ENCODE assay signal across 1 cellular context in the genomic region with DNA sequence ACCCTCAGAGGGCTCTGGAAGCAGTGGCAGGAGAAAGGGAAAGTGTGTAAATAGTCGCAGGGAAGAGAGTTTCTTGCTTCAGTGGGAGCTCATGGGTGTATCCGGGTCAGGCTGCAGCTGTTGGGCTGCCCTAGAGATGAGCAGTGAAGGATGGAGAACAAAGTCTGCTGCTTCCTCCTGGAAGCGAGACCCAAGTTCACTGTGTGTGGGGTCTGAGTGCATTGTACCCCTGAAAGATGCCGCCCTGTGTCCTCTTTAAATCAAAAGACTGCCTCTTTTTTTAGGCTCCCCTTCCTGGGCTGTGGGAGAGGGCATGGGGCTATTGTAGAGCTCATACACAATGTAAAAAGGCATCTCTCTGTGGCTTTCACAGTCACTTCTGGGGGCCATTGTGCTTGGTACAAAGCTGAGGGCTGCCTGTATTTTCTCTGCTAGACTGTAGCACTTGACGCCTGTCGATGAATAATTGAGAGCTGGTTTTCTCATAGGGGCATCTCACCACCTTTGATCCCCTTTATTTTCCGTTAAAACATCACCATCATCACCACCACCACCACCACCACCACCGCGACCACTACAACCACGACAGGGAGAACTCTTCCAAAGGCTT.
TF ChIP-seq lines count a peak whose summit lies in the region.

No MANE protein-coding gene starts in this region.

TF ChIP-seq in GM23338, 12 proteins besides CTCF, POLR2A, EP300 and RAD21 (continued from another document):
- TF ChIP-seq, protein P1, sequence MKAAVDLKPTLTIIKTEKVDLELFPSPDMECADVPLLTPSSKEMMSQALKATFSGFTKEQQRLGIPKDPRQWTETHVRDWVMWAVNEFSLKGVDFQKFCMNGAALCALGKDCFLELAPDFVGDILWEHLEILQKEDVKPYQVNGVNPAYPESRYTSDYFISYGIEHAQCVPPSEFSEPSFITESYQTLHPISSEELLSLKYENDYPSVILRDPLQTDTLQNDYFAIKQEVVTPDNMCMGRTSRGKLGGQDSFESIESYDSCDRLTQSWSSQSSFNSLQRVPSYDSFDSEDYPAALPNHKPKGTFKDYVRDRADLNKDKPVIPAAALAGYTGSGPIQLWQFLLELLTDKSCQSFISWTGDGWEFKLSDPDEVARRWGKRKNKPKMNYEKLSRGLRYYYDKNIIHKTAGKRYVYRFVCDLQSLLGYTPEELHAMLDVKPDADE (IDR thresholded peaks at IDR 0.05), result no peak
- TF ChIP-seq POLR2AphosphoS5 (IDR thresholded peaks at IDR 0.05; ENCODE audit: low read depth) (no peak), ZNF114 (CRISPR knock-in tag; IDR thresholded peaks at IDR 0.05) (no peak), JUNB (IDR thresholded peaks at IDR 0.05; ENCODE audit: unreplicated experiment) (no peak), EZH2phosphoT487 (IDR thresholded peaks at IDR 0.05; ENCODE audit: unreplicated experiment) (no peak)
TF ChIP-seq in GM23338: peak in this region for 0.
